ENCODE assay signal across 8 cellular contexts in the genomic region with DNA sequence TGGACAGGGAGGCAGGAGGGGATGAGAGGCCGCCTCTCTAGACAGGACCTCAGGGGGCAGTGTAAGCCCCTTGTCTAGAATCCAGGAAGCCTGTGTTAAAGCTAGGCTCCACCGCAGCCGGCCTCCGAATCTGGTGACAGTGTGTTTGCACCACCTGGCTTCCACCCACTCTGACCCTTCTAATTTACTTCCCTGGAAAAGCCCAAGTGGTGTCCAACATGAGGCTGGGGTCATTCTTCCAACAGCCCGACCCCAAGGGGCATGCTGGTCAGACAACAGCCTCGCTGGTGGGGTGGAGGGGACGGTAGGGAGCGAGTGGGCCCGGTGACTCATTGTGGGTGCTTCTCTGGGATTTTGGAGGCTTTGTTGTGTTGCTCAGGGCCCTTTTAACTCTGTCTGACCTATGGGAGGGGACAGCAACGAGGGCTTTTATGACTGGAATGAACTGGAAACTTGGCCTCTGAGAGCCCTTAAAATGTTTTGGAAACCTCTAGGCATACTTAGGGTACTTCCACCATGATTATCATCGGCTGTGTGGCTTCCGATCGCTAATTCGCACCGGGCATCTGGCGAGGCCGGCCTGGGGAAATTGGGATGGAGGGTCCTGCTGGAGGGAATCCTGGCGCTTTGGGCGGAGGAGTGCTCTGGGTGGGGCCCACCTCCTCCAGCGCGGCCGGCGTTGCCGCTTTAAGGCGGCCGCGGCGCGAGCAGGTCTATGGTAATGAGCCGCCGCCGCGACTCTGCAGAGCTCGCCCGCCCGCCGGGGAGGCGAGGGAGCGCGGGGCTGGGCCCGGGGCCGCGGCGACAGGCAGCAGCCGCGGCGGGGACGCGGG. TPM values are rescaled to one million over a fixed set of nuclear protein-coding genes. Genes with fewer than 3 reads are reported as not detected.
DNase-seq lines count a peak whose midpoint lies in the region; ATAC-seq, FAIRE-seq and TF ChIP-seq lines count a peak whose summit lies in the region.

TSS of gene CELSR2 (plus strand) at position 743 of the 833 bp plus-strand sequence. CDS start 541 bp downstream, outside the sequence.

- peak within 1 kb of the TSS; percentile 64 for H3K4me3 Mint-ChIP-seq in activated naive CD4-positive, alpha-beta T cell treated with anti-CD3 and anti-CD28 coated beads, Interleukin-2, amount 50 U/mL, for 24 hours

- intact Hi-C loops in Right ventricle myocardium superior (cut with DNase I), result no loop called here
- intact Hi-C loops in pancreas (cut with DNase I), result no loop called here
- intact Hi-C loops in upper lobe of right lung (cut with DNase I), result no loop called here

- no peak within 1 kb of the TSS for H3K27ac Mint-ChIP-seq in activated naive CD4-positive, alpha-beta T cell treated with anti-CD3 and anti-CD28 coated beads, Interleukin-2, amount 50 U/mL, for 24 hours

- DNase-seq in D721Med (ENCODE audit: insufficient read length, low spot score), result peak; percentile 99
- peak; percentile 68 to 82 for DNase-seq in SJCRH30
- DNase-seq in Right ventricle myocardium superior, result peak; percentile 71
- peak; percentile 58 to 88 (median 68) for DNase-seq in pancreas
- peak; percentile 85 for DNase-seq in upper lobe of right lung

- FAIRE-seq in D721Med (lab: Jason Lieb, UNC), result no peak
- FAIRE-seq in pancreas (lab: Jason Lieb, UNC), result no peak

- H3K36me3 ChIP-seq in HUES6 (ENCODE audit: control insufficient read depth, insufficient read depth, low read length) (no peaks in the 10 kb centered on the region), SJCRH30 (no peaks in the 10 kb centered on the region), pancreas (no peaks in the 10 kb centered on the region), upper lobe of right lung (no peaks in the 10 kb centered on the region)

- no peak within 1 kb of the TSS for H3K9ac ChIP-seq in HUES6 (ENCODE audit: low read length)

- H3K4me3 ChIP-seq in HUES6 (ENCODE audit: low read depth, low read length) (peak within 1 kb of the TSS; percentile 57), SJCRH30 (peak within 1 kb of the TSS; percentile 66), pancreas (peak within 1 kb of the TSS; percentile 53 to 73 (median 64)), upper lobe of right lung (peak within 1 kb of the TSS; percentile 50)

- 13 to 18% methylated on average over 39 to 49 of the region's 49 CpGs for WGBS in pancreas, 2 donors

- H3K27ac ChIP-seq in HUES6 (ENCODE audit: low read depth, low read length), result no peak within 1 kb of the TSS
- H3K27ac ChIP-seq in SJCRH30, result no peak within 1 kb of the TSS
- H3K27ac ChIP-seq in pancreas, result no peak within 1 kb of the TSS
- no peak within 1 kb of the TSS for H3K27ac ChIP-seq in upper lobe of right lung

- peaks cover 41% of the 10 kb centered on the region for H3K27me3 ChIP-seq in HUES6 (ENCODE audit: control insufficient read depth, insufficient read depth, low read length)
- H3K27me3 ChIP-seq in SJCRH30, result no peaks in the 10 kb centered on the region; the same call in 1 of the 2 replicates
- H3K27me3 ChIP-seq in pancreas, result no peaks in the 10 kb centered on the region
- no peaks in the 10 kb centered on the region for H3K27me3 ChIP-seq in upper lobe of right lung

- ATAC-seq in GM21381 (IDR thresholded peaks at IDR 0.05; ENCODE audit: unreplicated experiment) (peak; percentile 78), Right ventricle myocardium superior (ENCODE audit: poor library complexity) (peak; percentile 84), pancreas (peak; percentile 89 to 95 (median 92)), upper lobe of right lung (peak; percentile 84)

- no peaks in the 10 kb centered on the region for H3K9me3 ChIP-seq in HUES6 (ENCODE audit: control insufficient read depth, insufficient read depth, low read depth, low read length)
- no peaks in the 10 kb centered on the region for H3K9me3 ChIP-seq in SJCRH30 (replicated peaks)
- no peaks in the 10 kb centered on the region for H3K9me3 ChIP-seq in pancreas
- H3K9me3 ChIP-seq in upper lobe of right lung, result no peaks in the 10 kb centered on the region

- no peaks in the 10 kb centered on the region for H3K36me3 Mint-ChIP-seq in activated naive CD4-positive, alpha-beta T cell treated with anti-CD3 and anti-CD28 coated beads, Interleukin-2, amount 50 U/mL, for 24 hours

- peaks cover 8% of the 10 kb centered on the region for H3K4me1 Mint-ChIP-seq in activated naive CD4-positive, alpha-beta T cell treated with anti-CD3 and anti-CD28 coated beads, Interleukin-2, amount 50 U/mL, for 24 hours

- no peaks in the 10 kb centered on the region for H3K27me3 Mint-ChIP-seq in activated naive CD4-positive, alpha-beta T cell treated with anti-CD3 and anti-CD28 coated beads, Interleukin-2, amount 50 U/mL, for 24 hours

- TF ChIP-seq CTCF in D721Med (IDR thresholded peaks at IDR 0.05; ENCODE audit: insufficient read depth, missing control alignments), result no peak
- no peak for TF ChIP-seq CTCF in pancreas (IDR thresholded peaks at IDR 0.05)
- no peak for TF ChIP-seq CTCF in upper lobe of right lung (IDR thresholded peaks at IDR 0.05)

- H3K4me1 ChIP-seq in HUES6 (ENCODE audit: control insufficient read depth, insufficient read depth, low read length), result peaks cover 23% of the 10 kb centered on the region
- H3K4me1 ChIP-seq in SJCRH30, result peaks cover 5% of the 10 kb centered on the region
- H3K4me1 ChIP-seq in pancreas, result peaks cover 0 to 4% (median 0%) of the 10 kb centered on the region in 3 donors
- H3K4me1 ChIP-seq in upper lobe of right lung, result peaks cover 15% of the 10 kb centered on the region

- no peaks in the 10 kb centered on the region for H3K9me3 Mint-ChIP-seq in activated naive CD4-positive, alpha-beta T cell treated with anti-CD3 and anti-CD28 coated beads, Interleukin-2, amount 50 U/mL, for 24 hours

RNA-seq across cellular contexts. Expression of gene CELSR2, which starts in this region (rescaled TPM):
- 2.6 and 4.0 TPM in 2 replicates for total RNA-seq in SJCRH30 (2014; rRNA removed; shearing (Covaris generic))
- total RNA-seq in Right ventricle myocardium superior, result 6.3 TPM
- total RNA-seq in pancreas, result 1 to 10 TPM; 4.0 to 8.5 (median 4.7) TPM
- polyA plus RNA-seq in pancreas, result 1 to 10 TPM; 5.6 to 6.8 TPM
- 7.4 TPM for total RNA-seq in upper lobe of right lung
